ENCODE assay signal across 16 cellular contexts in genomic region chr4:182085051-182085480, GRCh38.
A peak's percentile ranks its signal among the peaks of the same experiment; 100 is the strongest.
DNase-seq lines count a peak whose midpoint lies in the region; FAIRE-seq and TF ChIP-seq lines count a peak whose summit lies in the region.
"Had no signal": no experiment of that assay in that cellular context is flagged by ENCODE, and none has a peak within 500 bp of the region (broad histone marks: within the 10 kb centered on the region; RNA-seq: fewer than 3 reads in every experiment).

No MANE protein-coding gene starts in this region.

- dilution Hi-C loops in keratinocyte (cut with MboI; ENCODE audit: extremely low pct_ligation_motif_present, low sequenced_read_pairs): no loop called here

- no peak for FAIRE-seq in keratinocyte (lab: Jason Lieb, UNC)

- H3K9me3 ChIP-seq in HEK293 (ENCODE audit: control insufficient read depth, insufficient read depth, low read depth, low read length) (no peaks in the 10 kb centered on the region), keratinocyte (ENCODE audit: control insufficient read depth, low read depth, low read length) (no peaks in the 10 kb centered on the region), smooth muscle cell (replicated peaks; ENCODE audit: low read depth) (no peaks in the 10 kb centered on the region), OCI-LY7 (ENCODE audit: low read length) (no peaks in the 10 kb centered on the region)

- no peak overlapping the region for H3K27ac ChIP-seq in HEK293 (ENCODE audit: extremely low read depth, low read depth, low read length)
- no peak overlapping the region for H3K27ac ChIP-seq in keratinocyte (ENCODE audit: control insufficient read depth, insufficient read depth, low read length)
- H3K27ac ChIP-seq in smooth muscle cell (ENCODE audit: low read depth): peak overlapping the region; percentile 85
- no peak overlapping the region for H3K27ac ChIP-seq in OCI-LY7 (ENCODE audit: low read depth, low read length, poor library complexity, severe bottlenecking)

- no peaks in the 10 kb centered on the region for H3K9me1 ChIP-seq in keratinocyte (ENCODE audit: control insufficient read depth, extremely low read depth, insufficient read depth, low read length)

- no TSS peak for BruUV-seq in OCI-LY7 (replicated peaks; lab: Mats Ljungman, UMichigan)

- CTCF ChIA-PET in HEK293 (lab: Yijun Ruan, JAX) (no interaction called here), OCI-LY7 (lab: Charles Lee; ENCODE audit: unreplicated experiment) (no interaction called here)

- H3K4me1 ChIP-seq in HEK293 (ENCODE audit: control insufficient read depth, insufficient read depth, low read length) (no peaks in the 10 kb centered on the region), keratinocyte (ENCODE audit: control insufficient read depth, extremely low read depth, insufficient read depth, low read length) (no peaks in the 10 kb centered on the region), smooth muscle cell (ENCODE audit: low read depth) (peaks cover 39% of the 10 kb centered on the region), OCI-LY7 (ENCODE audit: insufficient read depth, low read length, poor library complexity, severe bottlenecking) (no peaks in the 10 kb centered on the region)

- no peak overlapping the region for H3K4me2 ChIP-seq in keratinocyte (ENCODE audit: control insufficient read depth, extremely low read depth, insufficient read depth, low read depth, low read length)
- H3K4me2 ChIP-seq in smooth muscle cell: peak overlapping the region; percentile 72
- H3K4me2 ChIP-seq in OCI-LY7 (ENCODE audit: low read length): no peak overlapping the region

- no peaks in the 10 kb centered on the region for H3K36me3 ChIP-seq in HEK293 (ENCODE audit: control insufficient read depth in 2 of 2, insufficient read depth in 1 of 2, low read length in 2 of 2)
- no peaks in the 10 kb centered on the region for H3K36me3 ChIP-seq in keratinocyte (ENCODE audit: control insufficient read depth in 2 of 2, extremely low read depth in 1 of 2, insufficient read depth in 2 of 2, low read length in 2 of 2)
- no peaks in the 10 kb centered on the region for H3K36me3 ChIP-seq in smooth muscle cell (ENCODE audit: low read depth)
- no peaks in the 10 kb centered on the region for H3K36me3 ChIP-seq in OCI-LY7 (ENCODE audit: insufficient read depth, low read length)

- H4K20me1 ChIP-seq in keratinocyte (ENCODE audit: control insufficient read depth, extremely low read depth, insufficient read depth, low read length): no peaks in the 10 kb centered on the region
- no peaks in the 10 kb centered on the region for H4K20me1 ChIP-seq in smooth muscle cell (ENCODE audit: low read depth)
- no peaks in the 10 kb centered on the region for H4K20me1 ChIP-seq in OCI-LY7 (ENCODE audit: insufficient read depth, low read length)

- peak; percentile 87 for DNase-seq in astrocyte of the hippocampus (ENCODE audit: low read depth, low spot score)
- DNase-seq in keratinocyte (ENCODE audit: low read depth, low spot score): no peak
- DNase-seq in smooth muscle cell (lab: John Stamatoyannopoulos, UW; ENCODE audit: unreplicated experiment): no peak
- no peak for DNase-seq in stimulated activated CD4-positive, alpha-beta T cell treated with anti-CD3 and anti-CD28 coated beads, Interleukin-2, amount 100 ng/mL, for 48 hours
- no peak for DNase-seq in OCI-LY7 (ENCODE audit: low spot score)
- DNase-seq in NOMO-1 (lab: John Stamatoyannopoulos, UW; ENCODE audit: unreplicated experiment in 2 of 2): no peak
- DNase-seq: activated CD4-positive, alpha-beta memory T cell treated with anti-CD3 and anti-CD28 coated beads for 36 hours; aorta; CD8-positive, alpha-beta T cell; GF-D8; left cardiac atrium; natural killer cell; NCI-H1930; NCI-H774; stimulated activated naive CD4-positive, alpha-beta T cell treated with Interleukin-2 at 50 U/mL for 16 hours had no signal

- WGBS in smooth muscle cell (ENCODE audit: low lambda C conversion rate): 22% methylated on average over 4 of the region's 4 CpGs

- peak overlapping the region; percentile 11 for H2AFZ ChIP-seq in keratinocyte (ENCODE audit: control insufficient read depth, low read length)
- H2AFZ ChIP-seq in smooth muscle cell (ENCODE audit: low read depth): peak overlapping the region; percentile 68
- H2AFZ ChIP-seq in OCI-LY7 (ENCODE audit: low read length): no peak overlapping the region

- no peak overlapping the region for H3K9ac ChIP-seq in keratinocyte (ENCODE audit: control insufficient read depth, extremely low read depth, insufficient read depth, low read length)
- peak overlapping the region; percentile 41 for H3K9ac ChIP-seq in smooth muscle cell (ENCODE audit: low read depth)

- H3F3A ChIP-seq in smooth muscle cell (ENCODE audit: low read depth): no peaks in the 10 kb centered on the region

- H3K27me3 ChIP-seq in keratinocyte (ENCODE audit: control insufficient read depth, extremely low read depth, insufficient read depth, low read length) (no peaks in the 10 kb centered on the region), smooth muscle cell (ENCODE audit: low read depth) (no peaks in the 10 kb centered on the region)

- POLR2A ChIA-PET in HEK293 (lab: Yijun Ruan, JAX) (no interaction called here), OCI-LY7 (lab: Charles Lee) (interaction anchor here (1.0 kb wide), 1 partner anchor 23 kb away, joined by 3 read pairs; no protein-coding TSS in a partner anchor)

- no peaks in the 10 kb centered on the region for H3K9me2 ChIP-seq in OCI-LY7 (ENCODE audit: insufficient read depth, low read length)

- H3K4me3 ChIP-seq in HEK293 (ENCODE audit: low read depth, low read length): peak overlapping the region; percentile 9
- H3K4me3 ChIP-seq in keratinocyte (ENCODE audit: control insufficient read depth in 2 of 3, extremely low read depth in 1 of 3, insufficient read depth in 2 of 3, low read depth in 1 of 3, low read length in 3 of 3): no peak overlapping the region
- H3K4me3 ChIP-seq in smooth muscle cell: no peak overlapping the region
- no peak overlapping the region for H3K4me3 ChIP-seq in OCI-LY7 (ENCODE audit: low read depth, low read length, poor library complexity, severe bottlenecking)

- H3K79me2 ChIP-seq in keratinocyte (ENCODE audit: control insufficient read depth, insufficient read depth, low read length) (no peaks in the 10 kb centered on the region), smooth muscle cell (ENCODE audit: low read depth) (no peaks in the 10 kb centered on the region), OCI-LY7 (ENCODE audit: insufficient read depth, low read depth, low read length) (no peaks in the 10 kb centered on the region)

- TF ChIP-seq CTCF in HEK293 (tag by site-specific recombination; IDR thresholded peaks at IDR 0.05) (no peak), keratinocyte (optimal IDR thresholded peaks at IDR 0.05 in 1 of 3, IDR thresholded peaks at IDR 0.05 in 1 of 3, conservative IDR thresholded peaks at IDR 0.05 in 1 of 3; ENCODE audit: extremely low read depth in 1 of 3, insufficient read depth in 2 of 3, low read length in 3 of 3) (no peak), smooth muscle cell (IDR thresholded peaks at IDR 0.05; ENCODE audit: borderline replicate concordance, insufficient read depth, poor library complexity, severe bottlenecking) (no peak), OCI-LY7 (conservative IDR thresholded peaks at IDR 0.05; ENCODE audit: low read length) (no peak)

- intact Hi-C loops in OCI-LY7 (cut with micrococcal nuclease; ENCODE audit: unreplicated experiment): no loop called here

TF ChIP-seq in HEK293, 187 proteins besides CTCF, POLR2A, EP300 and RAD21 (continues in another document):
- TF ChIP-seq ZNF776 (tag by site-specific recombination; IDR thresholded peaks at IDR 0.05; ENCODE audit: borderline replicate concordance) (no peak), PRDM1 (tag by site-specific recombination; IDR thresholded peaks at IDR 0.05) (no peak), ELK4 (IDR thresholded peaks at IDR 0.05; ENCODE audit: borderline replicate concordance, low read depth, low read length) (no peak), ZNF677 (tag by site-specific recombination; IDR thresholded peaks at IDR 0.05) (no peak), ZNF354C (tag by site-specific recombination; IDR thresholded peaks at IDR 0.05; ENCODE audit: borderline replicate concordance, low read depth) (no peak), KLF8 (tag by site-specific recombination; IDR thresholded peaks at IDR 0.05) (no peak), ZNF266 (tag by site-specific recombination; IDR thresholded peaks at IDR 0.05; ENCODE audit: low read depth) (no peak), MEIS1 (CRISPR knock-in tag; IDR thresholded peaks at IDR 0.05; ENCODE audit: borderline replicate concordance) (no peak), KLF17 (tag by site-specific recombination; IDR thresholded peaks at IDR 0.05) (no peak), ZBTB1 (tag by site-specific recombination; IDR thresholded peaks at IDR 0.05) (no peak), ZNF488 (tag by site-specific recombination; IDR thresholded peaks at IDR 0.05) (no peak), ZNF121 (tag by site-specific recombination; IDR thresholded peaks at IDR 0.05) (no peak), ZNF670 (tag by site-specific recombination; IDR thresholded peaks at IDR 0.05; ENCODE audit: low read depth) (no peak), KLF10 (tag by site-specific recombination; IDR thresholded peaks at IDR 0.05) (no peak)
